In genomic region chr17:72122336-72122667, GRCh38 we compare ENCODE assay signal across 1 cellular context.
TF ChIP-seq lines count a peak whose summit lies in the region.

No MANE protein-coding gene starts in this region.

TF ChIP-seq in IMR-90, 13 proteins besides CTCF, POLR2A, EP300 and RAD21:
- TF ChIP-seq ELK1 (IDR thresholded peaks at IDR 0.05; ENCODE audit: borderline replicate concordance, low read depth, low read length): no peak
- TF ChIP-seq MAZ (IDR thresholded peaks at IDR 0.05; ENCODE audit: borderline replicate concordance, low read depth, low read length): no peak
- TF ChIP-seq FOS (IDR thresholded peaks at IDR 0.05; ENCODE audit: low read depth, low read length): no peak
- no peak for TF ChIP-seq USF2 (IDR thresholded peaks at IDR 0.05; ENCODE audit: low read depth, low read length)
- TF ChIP-seq RFX5 (IDR thresholded peaks at IDR 0.05; ENCODE audit: low read depth, low read length): no peak
- no peak for TF ChIP-seq SMC3 (IDR thresholded peaks at IDR 0.05; ENCODE audit: low read depth, low read length)
- no peak for TF ChIP-seq CHD1 (IDR thresholded peaks at IDR 0.05; ENCODE audit: low read depth, low read length)
TF ChIP-seq in IMR-90: peak in this region for 0.
